ENCODE assay signal across 19 cellular contexts in the genomic region with DNA sequence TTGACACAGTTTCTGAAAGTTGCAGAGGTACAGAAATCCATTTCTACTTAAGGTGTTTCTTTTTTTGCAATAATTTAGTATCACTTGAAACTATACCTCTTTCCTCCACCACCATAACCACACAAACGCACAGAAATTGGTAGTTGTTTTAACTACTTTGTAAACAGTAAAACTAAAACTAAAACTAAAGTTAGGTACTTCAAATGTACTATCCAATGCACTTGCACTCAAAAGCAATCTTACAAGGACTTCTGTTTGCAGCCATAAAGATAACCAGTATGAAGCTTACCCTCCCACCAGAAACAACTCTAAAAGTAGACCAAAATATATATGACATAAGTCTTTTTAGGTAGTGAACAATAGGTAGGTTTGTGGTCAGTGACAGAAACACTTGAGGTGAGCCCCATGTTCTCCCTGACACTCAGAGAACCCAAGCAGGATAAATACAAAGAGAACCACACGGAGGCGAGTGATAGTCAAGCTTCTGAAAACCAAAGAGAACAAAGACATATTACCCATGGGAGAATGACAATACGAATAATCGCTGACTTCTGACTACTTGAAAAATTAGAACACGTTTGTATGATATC.
DNase-seq lines count a peak whose midpoint lies in the region; ATAC-seq and TF ChIP-seq lines count a peak whose summit lies in the region.
"Had no signal": no experiment of that assay in that cellular context is flagged by ENCODE, and none has a peak within 500 bp of the region (broad histone marks: within the 10 kb centered on the region; RNA-seq: fewer than 3 reads in every experiment).

No MANE protein-coding gene starts in this region.

- no peak overlapping the region for H3K4me3 Mint-ChIP-seq in activated naive CD8-positive, alpha-beta T cell
- no peak overlapping the region for H3K4me3 Mint-ChIP-seq in activated naive CD8-positive, alpha-beta T cell treated with anti-CD3 and anti-CD28 coated beads, Interleukin-2, amount 50 U/mL, for 24 hours
- H3K4me3 Mint-ChIP-seq in activated CD8-positive, alpha-beta T cell treated with anti-CD3 and anti-CD28 coated beads, Interleukin-2, amount 10 ng/mL, durations not matched to agents 7 days and 5 days, result peak overlapping the region; percentile 15
- H3K4me3 Mint-ChIP-seq: GM23338 had no signal

- CTCF ChIA-PET in activated CD8-positive, alpha-beta T cell treated with anti-CD3 and anti-CD28 coated beads, Interleukin-2, amount 10 ng/mL, durations not matched to agents 7 days and 5 days (lab: Charles Lee), result interaction anchor here (0.7 kb wide), 1 partner anchor 226 kb away, joined by 3 read pairs; no protein-coding TSS in a partner anchor

- ATAC-seq in activated naive CD8-positive, alpha-beta T cell treated with anti-CD3 and anti-CD28 coated beads, Interleukin-2, amount 50 U/mL, for 24 hours, result no peak
- peak; percentile 44 for ATAC-seq in activated CD8-positive, alpha-beta T cell treated with anti-CD3 and anti-CD28 coated beads, Interleukin-2, amount 10 ng/mL, durations not matched to agents 7 days and 5 days
- ATAC-seq: GM23338 had no signal

- POLR2A ChIA-PET in activated CD8-positive, alpha-beta T cell treated with anti-CD3 and anti-CD28 coated beads, Interleukin-2, amount 10 ng/mL, durations not matched to agents 7 days and 5 days (lab: Charles Lee), result no interaction called here

- H3K36me3 ChIP-seq in KMS-11 (ENCODE audit: insufficient read depth), result no peaks in the 10 kb centered on the region
- H3K36me3 ChIP-seq: BE2C, HAP-1 had no signal

- no peaks in the 10 kb centered on the region for H3K27me3 Mint-ChIP-seq in activated naive CD8-positive, alpha-beta T cell
- no peaks in the 10 kb centered on the region for H3K27me3 Mint-ChIP-seq in activated naive CD8-positive, alpha-beta T cell treated with anti-CD3 and anti-CD28 coated beads, Interleukin-2, amount 50 U/mL, for 24 hours
- H3K27me3 Mint-ChIP-seq in activated CD8-positive, alpha-beta T cell treated with anti-CD3 and anti-CD28 coated beads, Interleukin-2, amount 10 ng/mL, durations not matched to agents 7 days and 5 days (ENCODE audit: low read depth), result no peaks in the 10 kb centered on the region

- peaks cover 10% of the 10 kb centered on the region for H3K4me1 Mint-ChIP-seq in activated naive CD8-positive, alpha-beta T cell (ENCODE audit: low read depth)
- peaks cover 8% of the 10 kb centered on the region for H3K4me1 Mint-ChIP-seq in activated naive CD8-positive, alpha-beta T cell treated with anti-CD3 and anti-CD28 coated beads, Interleukin-2, amount 50 U/mL, for 24 hours
- peaks cover 13% of the 10 kb centered on the region for H3K4me1 Mint-ChIP-seq in activated CD8-positive, alpha-beta T cell treated with anti-CD3 and anti-CD28 coated beads, Interleukin-2, amount 10 ng/mL, durations not matched to agents 7 days and 5 days (ENCODE audit: low read depth)

- peak overlapping the region; percentile 9; the same call in 1 of the 2 replicates for H2AFZ ChIP-seq in KMS-11 (ENCODE audit: low read depth)
- H2AFZ ChIP-seq: GM23338 had no signal

- no peak for TF ChIP-seq CTCF in KMS-11 (conservative IDR thresholded peaks at IDR 0.05; ENCODE audit: low read depth, low read length)

- no peaks in the 10 kb centered on the region for H4K20me1 ChIP-seq in KMS-11 (ENCODE audit: insufficient read depth)

- H3K36me3 Mint-ChIP-seq in activated naive CD8-positive, alpha-beta T cell, result no peaks in the 10 kb centered on the region
- H3K36me3 Mint-ChIP-seq in activated naive CD8-positive, alpha-beta T cell treated with anti-CD3 and anti-CD28 coated beads, Interleukin-2, amount 50 U/mL, for 24 hours (ENCODE audit: low read depth), result no peaks in the 10 kb centered on the region
- H3K36me3 Mint-ChIP-seq in activated CD8-positive, alpha-beta T cell treated with anti-CD3 and anti-CD28 coated beads, Interleukin-2, amount 10 ng/mL, durations not matched to agents 7 days and 5 days (ENCODE audit: low read depth), result no peaks in the 10 kb centered on the region

- H3K9ac ChIP-seq in KMS-11, result no peak overlapping the region

- H3K27ac Mint-ChIP-seq in activated naive CD8-positive, alpha-beta T cell, result peak overlapping the region; percentile 8
- no peak overlapping the region for H3K27ac Mint-ChIP-seq in activated naive CD8-positive, alpha-beta T cell treated with anti-CD3 and anti-CD28 coated beads, Interleukin-2, amount 50 U/mL, for 24 hours
- H3K27ac Mint-ChIP-seq in activated CD8-positive, alpha-beta T cell treated with anti-CD3 and anti-CD28 coated beads, Interleukin-2, amount 10 ng/mL, durations not matched to agents 7 days and 5 days, result peak overlapping the region; percentile 39
- H3K27ac Mint-ChIP-seq: GM23338 had no signal

- peaks cover 20% of the 10 kb centered on the region for H3K4me1 ChIP-seq in KMS-11 (ENCODE audit: low read depth, poor library complexity, severe bottlenecking)
- H3K4me1 ChIP-seq: BE2C, HAP-1 had no signal

- no peaks in the 10 kb centered on the region for H3K79me2 ChIP-seq in KMS-11 (ENCODE audit: insufficient read depth, low read depth)

- H3K27me3 ChIP-seq in KMS-11 (ENCODE audit: insufficient read depth, low read depth), result no peaks in the 10 kb centered on the region
- H3K27me3 ChIP-seq: BE2C had no signal

- H3K27ac ChIP-seq in KMS-11 (no peak overlapping the region; the same call in 1 of the 2 replicates), epithelial cell of prostate (peak overlapping the region; percentile 56)
- H3K27ac ChIP-seq: RWPE1, SK-N-MC had no signal

- no peak overlapping the region for H3K4me3 ChIP-seq in KMS-11 (IDR thresholded peaks at IDR 0.05; ENCODE audit: insufficient read depth, low read depth, low read length)
- H3K4me3 ChIP-seq: GM23338, HAP-1, SK-N-MC had no signal

- H3K4me2 ChIP-seq in KMS-11, result peak overlapping the region; percentile 60
- H3K4me2 ChIP-seq: GM23338 had no signal

- no peak for DNase-seq in activated naive CD8-positive, alpha-beta T cell treated with anti-CD3 and anti-CD28 coated beads, Interleukin-2, amount 50 U/mL, for 24 hours
- no peak for DNase-seq in activated CD8-positive, alpha-beta T cell treated with anti-CD3 and anti-CD28 coated beads, Interleukin-2, amount 10 ng/mL, durations not matched to agents 7 days and 5 days
- DNase-seq in epithelial cell of prostate (ENCODE audit: low read depth, low spot score) (no peak), OCI-M2 (lab: John Stamatoyannopoulos, UW; ENCODE audit: unreplicated experiment) (no peak), islet precursor cell (no peak)
- DNase-seq in stimulated activated CD4-positive, alpha-beta T cell treated with anti-CD3 and anti-CD28 coated beads, Interleukin-12 subunit alpha, Interleukin-12 subunit beta, amount 100 ng/mL, for 4 hours, result no peak
- DNase-seq: BE2C, DMS79, NCI-H1694, NCI-H2081, NCI-H446 treated with DMSO at 0.1 percent for 48 hours, NCI-H526 treated with DMSO at 0.1 percent for 48 hours, SHP77 treated with DMSO at 0.1 percent for 48 hours had no signal

- no peaks in the 10 kb centered on the region for H3K9me3 Mint-ChIP-seq in activated naive CD8-positive, alpha-beta T cell (ENCODE audit: low read depth)
- no peaks in the 10 kb centered on the region for H3K9me3 Mint-ChIP-seq in activated naive CD8-positive, alpha-beta T cell treated with anti-CD3 and anti-CD28 coated beads, Interleukin-2, amount 50 U/mL, for 24 hours
- H3K9me3 Mint-ChIP-seq in activated CD8-positive, alpha-beta T cell treated with anti-CD3 and anti-CD28 coated beads, Interleukin-2, amount 10 ng/mL, durations not matched to agents 7 days and 5 days (ENCODE audit: insufficient read depth), result no peaks in the 10 kb centered on the region
- H3K9me3 Mint-ChIP-seq: GM23338 had no signal
